Comparison of ENCODE assay signal across 8 cellular contexts in genomic region chr5:60668715-60669304, GRCh38. TPM values are rescaled to one million over a fixed set of nuclear protein-coding genes. Genes with fewer than 3 reads are reported as not detected.
DNase-seq lines count a peak whose midpoint lies in the region; ATAC-seq, FAIRE-seq and TF ChIP-seq lines count a peak whose summit lies in the region.

No MANE protein-coding gene starts in this region.

- no peaks in the 10 kb centered on the region for H3K36me3 Mint-ChIP-seq in CD4-positive, CD25-positive, alpha-beta regulatory T cell
- H3K36me3 Mint-ChIP-seq in GM23338 (ENCODE audit: low read depth), result peaks cover 25% of the 10 kb centered on the region

- H3K79me2 ChIP-seq in GM23338 (replicated peaks; ENCODE audit: insufficient read depth) (peaks cover 55% of the 10 kb centered on the region), keratinocyte (ENCODE audit: control insufficient read depth, insufficient read depth, low read length) (peaks cover 6% of the 10 kb centered on the region)

- ATAC-seq in CD4-positive, CD25-positive, alpha-beta regulatory T cell (ENCODE audit: low read depth in 2 of 2), result no peak
- ATAC-seq in GM23338, result no peak
- ATAC-seq in GM21390 (IDR thresholded peaks at IDR 0.05; ENCODE audit: unreplicated experiment), result no peak
- ATAC-seq in HG02571 (IDR thresholded peaks at IDR 0.05; ENCODE audit: unreplicated experiment), result no peak
- ATAC-seq in GM21723 (IDR thresholded peaks at IDR 0.05; ENCODE audit: unreplicated experiment), result no peak
- ATAC-seq in GM18870 (IDR thresholded peaks at IDR 0.05; ENCODE audit: unreplicated experiment), result no peak

- H3K4me3 Mint-ChIP-seq in CD4-positive, CD25-positive, alpha-beta regulatory T cell, result peak overlapping the region in 1 of 4 donors; percentile 55
- H3K4me3 Mint-ChIP-seq in GM23338, result no peak overlapping the region

- no peaks in the 10 kb centered on the region for H3K27me3 ChIP-seq in CD4-positive, CD25-positive, alpha-beta regulatory T cell (ENCODE audit: control insufficient read depth, insufficient read depth, low read length)
- H3K27me3 ChIP-seq in GM23338 (ENCODE audit: insufficient read depth), result no peaks in the 10 kb centered on the region
- no peaks in the 10 kb centered on the region for H3K27me3 ChIP-seq in WERI-Rb-1 (ENCODE audit: insufficient read depth, low read depth, severe bottlenecking)
- H3K27me3 ChIP-seq in keratinocyte (ENCODE audit: control insufficient read depth, extremely low read depth, insufficient read depth, low read length), result no peaks in the 10 kb centered on the region

- no peaks in the 10 kb centered on the region for H3K27me3 Mint-ChIP-seq in CD4-positive, CD25-positive, alpha-beta regulatory T cell
- peaks cover 6% of the 10 kb centered on the region for H3K27me3 Mint-ChIP-seq in GM23338 (ENCODE audit: insufficient read depth, low read depth, poor library complexity)

- H3F3A ChIP-seq in GM23338 (replicated peaks; ENCODE audit: low read depth), result no peaks in the 10 kb centered on the region

- no peak for FAIRE-seq in keratinocyte (lab: Jason Lieb, UNC)

- H3K9me2 ChIP-seq in GM23338 (ENCODE audit: insufficient read depth), result no peaks in the 10 kb centered on the region

- peaks cover 0 to 5% (median 0%) of the 10 kb centered on the region in 4 donors for H3K4me1 Mint-ChIP-seq in CD4-positive, CD25-positive, alpha-beta regulatory T cell
- H3K4me1 Mint-ChIP-seq in GM23338, result peaks cover 15% of the 10 kb centered on the region

- no peak overlapping the region for H3K27ac Mint-ChIP-seq in CD4-positive, CD25-positive, alpha-beta regulatory T cell
- H3K27ac Mint-ChIP-seq in GM23338, result no peak overlapping the region

- dilution Hi-C loops in keratinocyte (cut with MboI; ENCODE audit: extremely low pct_ligation_motif_present, low sequenced_read_pairs), result no loop called here

- H3K4me3 ChIP-seq in CD4-positive, CD25-positive, alpha-beta regulatory T cell (ENCODE audit: low read depth, low read length), result no peak overlapping the region
- H3K4me3 ChIP-seq in GM23338 (no peak overlapping the region), WERI-Rb-1 (ENCODE audit: low read depth, low read length) (no peak overlapping the region), keratinocyte (ENCODE audit: control insufficient read depth in 2 of 3, extremely low read depth in 1 of 3, insufficient read depth in 2 of 3, low read depth in 1 of 3, low read length in 3 of 3) (no peak overlapping the region)

- H3K4me2 ChIP-seq in GM23338 (no peak overlapping the region), keratinocyte (ENCODE audit: control insufficient read depth, extremely low read depth, insufficient read depth, low read depth, low read length) (no peak overlapping the region)

- no peaks in the 10 kb centered on the region for H3K9me3 Mint-ChIP-seq in CD4-positive, CD25-positive, alpha-beta regulatory T cell
- no peaks in the 10 kb centered on the region for H3K9me3 Mint-ChIP-seq in GM23338

- H3K9me3 ChIP-seq in CD4-positive, CD25-positive, alpha-beta regulatory T cell (ENCODE audit: control insufficient read depth in 2 of 2, low read length in 2 of 2), result no peaks in the 10 kb centered on the region
- no peaks in the 10 kb centered on the region for H3K9me3 ChIP-seq in WERI-Rb-1 (ENCODE audit: severe bottlenecking)
- no peaks in the 10 kb centered on the region for H3K9me3 ChIP-seq in keratinocyte (ENCODE audit: control insufficient read depth, low read depth, low read length)

- DNase-seq in CD4-positive, CD25-positive, alpha-beta regulatory T cell, result peak in 2 of 3 donors; percentile 22 to 58
- DNase-seq in GM23338 (ENCODE audit: low spot score), result peak; percentile 71
- no peak for DNase-seq in WERI-Rb-1
- no peak for DNase-seq in keratinocyte (ENCODE audit: low read depth, low spot score)

- H3K9ac ChIP-seq in keratinocyte (ENCODE audit: control insufficient read depth, extremely low read depth, insufficient read depth, low read length), result no peak overlapping the region

- no peaks in the 10 kb centered on the region for H3K36me3 ChIP-seq in CD4-positive, CD25-positive, alpha-beta regulatory T cell (ENCODE audit: control insufficient read depth, insufficient read depth, low read length)
- H3K36me3 ChIP-seq in GM23338 (ENCODE audit: insufficient read depth), result no peaks in the 10 kb centered on the region
- H3K36me3 ChIP-seq in WERI-Rb-1, result peaks cover 9% of the 10 kb centered on the region
- peaks cover 0 to 2% of the 10 kb centered on the region in 2 experiments for H3K36me3 ChIP-seq in keratinocyte (ENCODE audit: control insufficient read depth in 2 of 2, extremely low read depth in 1 of 2, insufficient read depth in 2 of 2, low read length in 2 of 2)

- no peak overlapping the region for H2AFZ ChIP-seq in GM23338
- no peak overlapping the region for H2AFZ ChIP-seq in keratinocyte (ENCODE audit: control insufficient read depth, low read length)

- H3K27ac ChIP-seq in CD4-positive, CD25-positive, alpha-beta regulatory T cell (ENCODE audit: insufficient read depth, low read length, poor library complexity, severe bottlenecking), result no peak overlapping the region
- H3K27ac ChIP-seq in GM23338 (ENCODE audit: low read depth) (no peak overlapping the region), WERI-Rb-1 (no peak overlapping the region), keratinocyte (ENCODE audit: control insufficient read depth, insufficient read depth, low read length) (no peak overlapping the region)

- no peaks in the 10 kb centered on the region for H3K9me1 ChIP-seq in keratinocyte (ENCODE audit: control insufficient read depth, extremely low read depth, insufficient read depth, low read length)

- H4K20me1 ChIP-seq in GM23338 (replicated peaks; ENCODE audit: insufficient read depth) (peaks cover 10% of the 10 kb centered on the region; the same call in 1 of the 2 replicates), keratinocyte (ENCODE audit: control insufficient read depth, extremely low read depth, insufficient read depth, low read length) (no peaks in the 10 kb centered on the region)

- H3K4me1 ChIP-seq in CD4-positive, CD25-positive, alpha-beta regulatory T cell (ENCODE audit: control insufficient read depth, insufficient read depth, low read length, poor library complexity, severe bottlenecking), result no peaks in the 10 kb centered on the region
- H3K4me1 ChIP-seq in GM23338 (ENCODE audit: insufficient read depth), result no peaks in the 10 kb centered on the region; the same call in 1 of the 2 replicates
- no peaks in the 10 kb centered on the region for H3K4me1 ChIP-seq in keratinocyte (ENCODE audit: control insufficient read depth, extremely low read depth, insufficient read depth, low read length)

- TF ChIP-seq CTCF in GM23338 (conservative IDR thresholded peaks at IDR 0.05; ENCODE audit: low read depth in 2 of 2) (peak in 1 of 2 experiments; percentile 93; a peak in 3 of 4 replicates), WERI-Rb-1 (IDR thresholded peaks at IDR 0.05; ENCODE audit: low read depth, low read length) (0 out of 2 replicates have a peak, but pooled peaks have one; percentile 15), keratinocyte (optimal IDR thresholded peaks at IDR 0.05 in 1 of 3, IDR thresholded peaks at IDR 0.05 in 1 of 3, conservative IDR thresholded peaks at IDR 0.05 in 1 of 3; ENCODE audit: extremely low read depth in 1 of 3, insufficient read depth in 2 of 3, low read length in 3 of 3) (peak in 2 of 3 experiments; percentile 28 to 50)

TF ChIP-seq in GM23338, 12 proteins besides CTCF, POLR2A, EP300 and RAD21:
- no peak for TF ChIP-seq EZH2 (IDR thresholded peaks at IDR 0.05; ENCODE audit: low read depth, unreplicated experiment)
- TF ChIP-seq ZNF114 (CRISPR knock-in tag; IDR thresholded peaks at IDR 0.05), result no peak
- TF ChIP-seq CREB1 (CRISPR knock-in tag; IDR thresholded peaks at IDR 0.05; ENCODE audit: low read depth), result no peak
- no peak for TF ChIP-seq ZNF331 (CRISPR knock-in tag; IDR thresholded peaks at IDR 0.05; ENCODE audit: low read depth)
- TF ChIP-seq STAT1 (IDR thresholded peaks at IDR 0.05; ENCODE audit: unreplicated experiment), result no peak
- no peak for TF ChIP-seq REST (IDR thresholded peaks at IDR 0.05; ENCODE audit: unreplicated experiment)
- TF ChIP-seq EZH2phosphoT487 (IDR thresholded peaks at IDR 0.05; ENCODE audit: unreplicated experiment), result no peak

RNA-seq across cellular contexts. Expression of gene DEPDC1B, which starts 31.2 kb away (rescaled TPM):
- total RNA-seq in CD4-positive, CD25-positive, alpha-beta regulatory T cell, result 2.0 TPM
- 1 to 10 TPM in 3 of 4 donors, under 1 TPM in 1; 0.83 to 4.3 (median 1.8) TPM for polyA plus RNA-seq in CD4-positive, CD25-positive, alpha-beta regulatory T cell
- 67.9 and 75.0 TPM in 2 replicates for total RNA-seq in GM23338 (2014; rRNA removed; shearing (Covaris generic))
- polyA plus RNA-seq in GM23338 (2016; fragmentation: Nextera tagmentation; extraction: Ambion mirVana), result 35.8 and 38.3 TPM in 2 replicates
- polyA plus RNA-seq in keratinocyte, result 9.7 to 19.5 TPM (median 12.0 TPM) in 3 replicates
- polyA plus RNA-seq in keratinocyte (2011; ENCODE audit: low read depth), result 1.8 TPM
- polyA plus RNA-seq in keratinocyte (2011; cell fraction: cytosol; rRNA removed), result 4.9 and 9.2 TPM in 2 replicates
- polyA plus RNA-seq in keratinocyte (2011; cell fraction: nucleus; rRNA removed), result 5.8 and 9.5 TPM in 2 replicates
- polyA plus RNA-seq in keratinocyte (2012; ENCODE audit: low replicate concordance), result 3.1 and 6.8 TPM in 2 replicates
- polyA minus RNA-seq in keratinocyte, result 7.2 to 15.9 TPM (median 8.9 TPM) in 3 replicates
- polyA minus RNA-seq in keratinocyte (2011; cell fraction: cytosol; rRNA and poly(A)+ RNA removed), result 7.7 TPM
- 8.5 and 11.4 TPM in 2 replicates for polyA minus RNA-seq in keratinocyte (2011; cell fraction: nucleus; rRNA and poly(A)+ RNA removed)

Comparison
In these comparisons a context has a peak if more than half of its experiments do, and no peak if none do; other contexts are left out.
1. DNase-seq: peak in CD4-positive, CD25-positive, alpha-beta regulatory T cell (2 of 3) and GM23338 (single experiment); none in WERI-Rb-1 (single experiment) and keratinocyte (single experiment).